ENCODE assay signal across 10 cellular contexts in genomic region chr15:85785887-85786777, GRCh38. TPM values are rescaled to one million over a fixed set of nuclear protein-coding genes. Genes with fewer than 3 reads are reported as not detected.
A peak's percentile ranks its signal among the peaks of the same experiment; 100 is the strongest.
DNase-seq lines count a peak whose midpoint lies in the region; FAIRE-seq and TF ChIP-seq lines count a peak whose summit lies in the region.
"Had no signal": no experiment of that assay in that cellular context is flagged by ENCODE, and none has a peak within 500 bp of the region (broad histone marks: within the 10 kb centered on the region; RNA-seq: fewer than 3 reads in every experiment).

No MANE protein-coding gene starts in this region.

- 58% methylated on average over 10 of the region's 10 CpGs for WGBS in thymus

- TF ChIP-seq POLR2A in uterus (IDR thresholded peaks at IDR 0.05), result no peak

- H3K79me2 ChIP-seq in astrocyte (ENCODE audit: insufficient read depth, low read length), result peaks cover 75% of the 10 kb centered on the region

- H3K36me3 Mint-ChIP-seq in astrocyte (ENCODE audit: low read depth, unreplicated experiment), result peaks cover 6% of the 10 kb centered on the region

- peak overlapping the region; percentile 27 for H3K9ac ChIP-seq in astrocyte (ENCODE audit: low read length)

- TF ChIP-seq CTCF in astrocyte (IDR thresholded peaks at IDR 0.05; ENCODE audit: insufficient read depth, low read depth, low read length) (no peak), D721Med (IDR thresholded peaks at IDR 0.05; ENCODE audit: insufficient read depth, missing control alignments) (no peak), uterus (IDR thresholded peaks at IDR 0.05) (no peak)

- H3K4me3 Mint-ChIP-seq in astrocyte (ENCODE audit: unreplicated experiment), result peak overlapping the region; percentile 64

- H3K27ac ChIP-seq in astrocyte (ENCODE audit: low read depth, low read length), result peak overlapping the region; percentile 71
- peak overlapping the region; percentile 55 for H3K27ac ChIP-seq in thymus (ENCODE audit: low read depth)
- H3K27ac ChIP-seq in uterus, result peak overlapping the region in 1 of 2 donors; percentile 44

- no peaks in the 10 kb centered on the region for H3K9me3 ChIP-seq in astrocyte (ENCODE audit: insufficient read depth, low read depth, low read length)
- peaks cover 2% of the 10 kb centered on the region for H3K9me3 ChIP-seq in thymus (ENCODE audit: control insufficient read depth)
- no peaks in the 10 kb centered on the region for H3K9me3 ChIP-seq in uterus

- no peak for FAIRE-seq in astrocyte (lab: Jason Lieb, UNC)
- FAIRE-seq in D721Med (lab: Jason Lieb, UNC), result no peak
- FAIRE-seq: A204.1, islet of Langerhans had no signal

- H3K36me3 ChIP-seq in astrocyte (ENCODE audit: insufficient read depth, low read length) (peaks cover 2% of the 10 kb centered on the region), thymus (ENCODE audit: control insufficient read depth, insufficient read depth) (no peaks in the 10 kb centered on the region), uterus (no peaks in the 10 kb centered on the region)

- H3K27me3 Mint-ChIP-seq in astrocyte (ENCODE audit: low read depth, unreplicated experiment), result no peaks in the 10 kb centered on the region

- H3K27me3 ChIP-seq in astrocyte (ENCODE audit: insufficient read depth, low read length), result no peaks in the 10 kb centered on the region
- H3K27me3 ChIP-seq in thymus (ENCODE audit: control insufficient read depth, insufficient read depth), result no peaks in the 10 kb centered on the region
- H3K27me3 ChIP-seq in uterus, result no peaks in the 10 kb centered on the region

- H3K4me3 ChIP-seq in astrocyte (ENCODE audit: insufficient read depth, low read depth, low read length), result peak overlapping the region; percentile 29
- no peak overlapping the region for H3K4me3 ChIP-seq in thymus (ENCODE audit: low read length)
- no peak overlapping the region for H3K4me3 ChIP-seq in uterus

- peaks cover 41% of the 10 kb centered on the region for H4K20me1 ChIP-seq in astrocyte (ENCODE audit: insufficient read depth, low read length)

- peak overlapping the region; percentile 90 for H3K27ac Mint-ChIP-seq in astrocyte (ENCODE audit: unreplicated experiment)

- H2AFZ ChIP-seq in astrocyte (ENCODE audit: low read depth, low read length), result peak overlapping the region; percentile 46

- DNase-seq in NCI-H526 (lab: John Stamatoyannopoulos, UW) (peak; percentile 52 to 71), NCI-H526 treated with DMSO at 0.1 percent for 48 hours (lab: John Stamatoyannopoulos, UW) (no peak), NCI-H2171 (lab: John Stamatoyannopoulos, UW) (peak; percentile 42), astrocyte (ENCODE audit: low read depth) (peak; percentile 58), kidney glomerular epithelial cell (lab: John Stamatoyannopoulos, UW) (peak; percentile 64), D721Med (ENCODE audit: insufficient read length, low spot score) (no peak), uterus (no peak)

- intact Hi-C loops in uterus (cut with DNase I; ENCODE audit: low total_unique reads), result no loop called here

- H3K4me2 ChIP-seq in astrocyte (ENCODE audit: low read length), result peak overlapping the region; percentile 81

- no peaks in the 10 kb centered on the region for H3K9me3 Mint-ChIP-seq in astrocyte (ENCODE audit: unreplicated experiment)

- H3K4me1 Mint-ChIP-seq in astrocyte (ENCODE audit: low read depth, unreplicated experiment), result peaks cover 27% of the 10 kb centered on the region

- H3K4me1 ChIP-seq in astrocyte (ENCODE audit: insufficient read depth, low read length) (peaks cover 22% of the 10 kb centered on the region), thymus (ENCODE audit: control insufficient read depth, insufficient read depth, low read length) (peaks cover 12% of the 10 kb centered on the region), uterus (peaks cover 0 to 3% of the 10 kb centered on the region in 2 donors)

RNA-seq across cellular contexts. Expression of gene KLHL25, which starts 8.6 kb away (rescaled TPM):
- total RNA-seq in astrocyte (4.7 and 5.6 TPM in 2 replicates), uterus (10 to 100 TPM in 2 of 4 donors, 1 to 10 TPM in 2; 6.2 to 19.5 (median 11.9) TPM)
- 3.2 TPM for polyA plus RNA-seq in thymus

Comparison
In these comparisons a context has a peak if more than half of its experiments do, and no peak if none do; other contexts are left out.
1. DNase-seq: peak in NCI-H526 (2 of 2), NCI-H2171 (single experiment), astrocyte (single experiment) and kidney glomerular epithelial cell (single experiment); none in NCI-H526 treated with DMSO at 0.1 percent for 48 hours (single experiment), D721Med (single experiment) and uterus (0 of 2).